8 cellular contexts compared by ENCODE assay signal in genomic region chr12:56117778-56118687, GRCh38. TPM values are rescaled to one million over a fixed set of nuclear protein-coding genes. Genes with fewer than 3 reads are reported as not detected.
DNase-seq lines count a peak whose midpoint lies in the region; ATAC-seq and TF ChIP-seq lines count a peak whose summit lies in the region.

Gene ZC3H10 (plus strand): TSS chr12:56118266. CDS start chr12:56120563, 2,297 bp downstream.

- POLR2A ChIA-PET in activated CD4-positive, alpha-beta T cell treated with anti-CD3 and anti-CD28 coated beads for 36 hours (lab: Charles Lee), result interaction anchor here (0.6 to 4.7 kb wide), 16 partner anchors 10 to 379 kb away, joined by 3 to 76 read pairs (median 9); partner anchors contain the start of genes ESYT1, MYL6, ORMDL2 and PA2G4

- DNase-seq in BE2C (peak; percentile 99), NCI-H510A (lab: John Stamatoyannopoulos, UW) (peak; percentile 98)
- peak; percentile 99 for DNase-seq in activated CD4-positive, alpha-beta T cell treated with anti-CD3 and anti-CD28 coated beads for 36 hours
- DNase-seq in stimulated activated CD4-positive, alpha-beta T cell treated with anti-CD3 and anti-CD28 coated beads, Interleukin-1b, Interleukin-23, amount 100 ng/mL, for 4 hours (ENCODE audit: low read depth in 2 of 2), result peak; percentile 91 to 94

- H3K4me3 ChIP-seq in BE2C (ENCODE audit: low read depth, low read length), result peak within 1 kb of the TSS; percentile 96

- peak; percentile 78 for ATAC-seq in HG03439 (IDR thresholded peaks at IDR 0.05; ENCODE audit: unreplicated experiment)
- ATAC-seq in activated CD4-positive, alpha-beta T cell treated with anti-CD3 and anti-CD28 coated beads for 36 hours, result peak; percentile 77

- CTCF ChIA-PET in activated CD4-positive, alpha-beta T cell treated with anti-CD3 and anti-CD28 coated beads for 36 hours (lab: Charles Lee), result interaction anchor here (0.5 to 6.1 kb wide), 31 partner anchors 8 to 1821 kb away, joined by 3 to 71 read pairs (median 5); partner anchors contain the start of genes ESYT1, MYL6, MYL6B and PA2G4

- H3K36me3 ChIP-seq in BE2C, result peaks cover 8% of the 10 kb centered on the region

- peak within 1 kb of the TSS; percentile 100 for H3K27ac Mint-ChIP-seq in activated CD4-positive, alpha-beta T cell treated with anti-CD3 and anti-CD28 coated beads for 36 hours

- intact Hi-C loops in activated CD4-positive, alpha-beta T cell treated with anti-CD3 and anti-CD28 coated beads for 36 hours (cut with DNase I, micrococcal nuclease), result loop anchor here (1.0 to 10.0 kb wide), 26 partner anchors 8 to 1833 kb away; partner anchors contain the start of genes MYL6 (in 2 of the 2), NAB2 (in 2 of the 2), RPS26 (in 2 of the 2) and SARNP (in 2 of the 2)

- H3K4me1 ChIP-seq in BE2C, result peaks cover 11% of the 10 kb centered on the region

- peak within 1 kb of the TSS; percentile 98 for H3K27ac ChIP-seq in cingulate gyrus (ENCODE audit: low read depth, low read length)
- H3K27ac ChIP-seq in layer of hippocampus (ENCODE audit: low read depth, low read length), result peak within 1 kb of the TSS; percentile 98

- H3K9me3 ChIP-seq in BE2C, result no peaks in the 10 kb centered on the region

- no peaks in the 10 kb centered on the region for H3K9me3 Mint-ChIP-seq in activated CD4-positive, alpha-beta T cell treated with anti-CD3 and anti-CD28 coated beads for 36 hours (ENCODE audit: low read depth)

- peaks cover 24% of the 10 kb centered on the region for H3K4me1 Mint-ChIP-seq in activated CD4-positive, alpha-beta T cell treated with anti-CD3 and anti-CD28 coated beads for 36 hours

- TF ChIP-seq POLR2A in GM19193 (IDR thresholded peaks at IDR 0.05; ENCODE audit: extremely low read depth, insufficient read depth, insufficient read length), result peak; percentile 99

- H3K36me3 Mint-ChIP-seq in activated CD4-positive, alpha-beta T cell treated with anti-CD3 and anti-CD28 coated beads for 36 hours (ENCODE audit: low read depth), result peaks cover 39% of the 10 kb centered on the region

- H3K27me3 ChIP-seq in BE2C, result no peaks in the 10 kb centered on the region
- no peaks in the 10 kb centered on the region for H3K27me3 ChIP-seq in layer of hippocampus (ENCODE audit: control insufficient read depth, insufficient read depth, low read length)

- no peaks in the 10 kb centered on the region for H3K27me3 Mint-ChIP-seq in activated CD4-positive, alpha-beta T cell treated with anti-CD3 and anti-CD28 coated beads for 36 hours

- H3K4me3 Mint-ChIP-seq in activated CD4-positive, alpha-beta T cell treated with anti-CD3 and anti-CD28 coated beads for 36 hours, result peak within 1 kb of the TSS; percentile 97

- peak; percentile 47 for TF ChIP-seq CTCF in BE2C (IDR thresholded peaks at IDR 0.05; ENCODE audit: low read depth, low read length)

RNA-seq across cellular contexts. Expression of gene ZC3H10, which starts in this region (rescaled TPM):
- polyA plus RNA-seq in BE2C (2012; ENCODE audit: insufficient read depth, insufficient read length, low read depth), result 18.3 TPM
- total RNA-seq in activated CD4-positive, alpha-beta T cell treated with anti-CD3 and anti-CD28 coated beads for 36 hours, result 1 to 10 TPM; 6.4 to 6.5 TPM

Comparison
In these comparisons a context has a peak if more than half of its experiments do, and no peak if none do; other contexts are left out.
1. Peak in every context shown above with its lines: DNase-seq, ATAC-seq, H3K4me3 ChIP-seq and H3K27ac ChIP-seq.